Comparison of ENCODE assay signal across 27 cellular contexts in the genomic region with DNA sequence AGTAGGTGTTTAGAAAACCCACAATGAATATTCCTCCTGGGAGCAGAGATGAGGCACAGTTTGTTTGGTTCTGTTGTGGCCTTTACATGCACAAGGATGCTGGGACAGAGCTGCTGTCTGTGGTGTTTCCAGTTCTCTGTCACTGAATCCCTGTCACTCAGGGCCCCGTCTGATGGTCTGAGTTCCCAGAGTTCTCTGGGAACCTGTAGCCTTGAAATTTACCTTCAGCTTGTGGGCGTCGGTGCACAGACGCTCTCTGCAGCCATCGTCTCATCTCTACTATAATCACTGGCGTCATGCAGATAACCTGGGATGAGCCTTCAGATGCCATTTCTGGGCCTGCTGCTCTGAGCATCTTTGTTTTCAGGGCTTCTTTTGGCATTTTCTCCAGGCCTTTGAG.
"Had no signal": no experiment of that assay in that cellular context is flagged by ENCODE, and none has a peak within 500 bp of the region (broad histone marks: within the 10 kb centered on the region; RNA-seq: fewer than 3 reads in every experiment).

No MANE protein-coding gene starts in this region.

- H3K36me3 ChIP-seq: breast epithelium had no signal

- H3K27me3 ChIP-seq: breast epithelium had no signal

- H3K9me3 Mint-ChIP-seq: activated CD4-positive, alpha-beta T cell treated with anti-CD3 and anti-CD28 coated beads, Interleukin-2, amount 10 ng/mL, durations not matched to agents 24 days and 14 days; activated naive CD4-positive, alpha-beta T cell treated with anti-CD3 and anti-CD28 coated beads, Interleukin-2, amount 50 U/mL, for 24 hours; T-cell had no signal

- H3K4me1 Mint-ChIP-seq: activated CD4-positive, alpha-beta T cell treated with anti-CD3 and anti-CD28 coated beads, Interleukin-2, amount 10 ng/mL, durations not matched to agents 24 days and 14 days; activated naive CD4-positive, alpha-beta T cell treated with anti-CD3 and anti-CD28 coated beads, Interleukin-2, amount 50 U/mL, for 24 hours; T-cell had no signal

- H3K27ac Mint-ChIP-seq: activated B cell treated with CpG ODN at 0.5 μM for 24 hours; activated CD4-positive, alpha-beta T cell treated with anti-CD3 and anti-CD28 coated beads, Interleukin-2, amount 10 ng/mL, durations not matched to agents 24 days and 14 days; activated naive CD4-positive, alpha-beta T cell treated with anti-CD3 and anti-CD28 coated beads, Interleukin-2, amount 50 U/mL, for 24 hours; T-cell had no signal

- FAIRE-seq: TTC549 had no signal

- H3K4me3 Mint-ChIP-seq: activated B cell treated with CpG ODN at 0.5 μM for 24 hours; activated CD4-positive, alpha-beta T cell treated with anti-CD3 and anti-CD28 coated beads, Interleukin-2, amount 10 ng/mL, durations not matched to agents 24 days and 14 days; activated naive CD4-positive, alpha-beta T cell treated with anti-CD3 and anti-CD28 coated beads, Interleukin-2, amount 50 U/mL, for 24 hours; T-cell had no signal

- ATAC-seq: Right ventricle myocardium inferior, T-cell had no signal

- H3K27me3 Mint-ChIP-seq: activated B cell treated with CpG ODN at 0.5 μM for 24 hours; activated naive CD4-positive, alpha-beta T cell treated with anti-CD3 and anti-CD28 coated beads, Interleukin-2, amount 50 U/mL, for 24 hours had no signal

- H3K36me3 Mint-ChIP-seq: activated naive CD4-positive, alpha-beta T cell treated with anti-CD3 and anti-CD28 coated beads, Interleukin-2, amount 50 U/mL, for 24 hours; T-cell had no signal

- DNase-seq: activated B cell treated with CpG ODN at 0.5 μM for 24 hours; activated CD4-positive, alpha-beta T cell treated with anti-CD3 and anti-CD28 coated beads for 1 hour; activated CD4-positive, alpha-beta T cell treated with anti-CD3 and anti-CD28 coated beads, Interleukin-2, amount 10 ng/mL, durations not matched to agents 24 days and 14 days; activated CD4-positive, alpha-beta T cell treated with anti-CD3 and anti-CD28 coated beads, Interleukin-2, amount 50 U/mL, for 48 hours; activated T-cell treated with anti-CD3 and anti-CD28 coated beads, Interleukin-2, amount 50 U/mL, for 1 hour; aorta; caudate nucleus; KG1; NCI-H1092; NCI-H1417 treated with DMSO at 0.1 percent for 48 hours; NCI-H1694; NCI-H2029; NCI-H2107; NCI-H2171 treated with DMSO at 0.1 percent for 48 hours; NCI-H345; NCI-H510A; NCI-H526 treated with DMSO at 0.1 percent for 48 hours; NCI-H82; RPMI8226; T-helper 2 cell; T1000 had no signal

- H3K27ac ChIP-seq: breast epithelium, SK-N-MC had no signal

- H3K4me3 ChIP-seq: breast epithelium, SK-N-MC had no signal

- H3K4me1 ChIP-seq: breast epithelium had no signal
